In genomic region chr3:139301654-139302053, GRCh38 we compare ENCODE assay signal across 21 cellular contexts. TPM values are rescaled to one million over a fixed set of nuclear protein-coding genes. Genes with fewer than 3 reads are reported as not detected.
DNase-seq lines count a peak whose midpoint lies in the region; ATAC-seq and TF ChIP-seq lines count a peak whose summit lies in the region.
"Had no signal": no experiment of that assay in that cellular context is flagged by ENCODE, and none has a peak within 500 bp of the region (broad histone marks: within the 10 kb centered on the region; RNA-seq: fewer than 3 reads in every experiment).

No MANE protein-coding gene starts in this region.

- BruUV-seq in MCF 10A (replicated peaks; lab: Mats Ljungman, UMichigan) = no TSS peak

- no peak for TF ChIP-seq CTCF in MCF 10A (IDR thresholded peaks at IDR 0.05; ENCODE audit: unreplicated experiment)
- no peak for TF ChIP-seq CTCF in breast epithelium (IDR thresholded peaks at IDR 0.05)
- TF ChIP-seq CTCF in SK-N-SH (IDR thresholded peaks at IDR 0.05) = no peak
- no peak for TF ChIP-seq CTCF in hepatocyte (IDR thresholded peaks at IDR 0.05; ENCODE audit: poor library complexity)
- TF ChIP-seq CTCF in GM13977 (IDR thresholded peaks at IDR 0.05; ENCODE audit: extremely low read depth, insufficient read depth, missing control alignments) = no peak

- in situ Hi-C loops in GM13977 (cut with MboI; ENCODE audit: low pct_unique_long_range_greater_than_20kb, low sequenced_read_pairs, unreplicated experiment) = loop anchor here (25.0 kb wide), 1 partner anchor 364 kb away; the partner anchor contains the start of genes FOXL2 and FOXL2NB

- no peak for TF ChIP-seq POLR2A in breast epithelium (IDR thresholded peaks at IDR 0.05)

- H3K4me2 ChIP-seq in SK-N-SH (peak overlapping the region; percentile 46), hepatocyte (no peak overlapping the region)

- H3K4me3 Mint-ChIP-seq in MCF 10A (ENCODE audit: unreplicated experiment) = no peak overlapping the region
- H3K4me3 Mint-ChIP-seq: activated CD4-positive, alpha-beta memory T cell treated with anti-CD3 and anti-CD28 coated beads, Interleukin-2, amount 10 ng/mL, durations not matched to agents 7 days and 5 days; effector memory CD8-positive, alpha-beta T cell; naive thymus-derived CD8-positive, alpha-beta T cell; stimulated activated naive CD8-positive, alpha-beta T cell treated with anti-CD3 and anti-CD28 coated beads, Interleukin-15, Interleukin-2, amounts not matched to agents 100 ng/mL and 50 ng/mL, for 24 hours had no signal

- peaks cover 12% of the 10 kb centered on the region for H3F3A ChIP-seq in SK-N-SH (replicated peaks; ENCODE audit: insufficient read depth)

- H3K27ac ChIP-seq in breast epithelium (no peak overlapping the region), SK-N-SH (ENCODE audit: low read depth in 2 of 2, low read length in 1 of 2) (peak overlapping the region; percentile 65 to 87; a peak in 3 of 4 replicates), hepatocyte (peak overlapping the region; percentile 15), aorta (ENCODE audit: low read depth in 1 of 2, low read length in 2 of 2) (no peak overlapping the region)
- H3K27ac ChIP-seq: BLaER1 treated with 17β-estradiol and CSF1 and Interleukin-3, amounts not matched to agents 10 nM and 100 nM; HL-60; transverse colon had no signal

- ATAC-seq in aorta (ENCODE audit: low FRiP score) (peak; percentile 16), GM21528 (IDR thresholded peaks at IDR 0.05; ENCODE audit: low FRiP score, unreplicated experiment) (no peak)
- ATAC-seq in activated CD4-positive, CD25-positive, alpha-beta regulatory T cell treated with anti-CD3 and anti-CD28 coated beads, Interleukin-2, amount 50 U/mL, for 24 hours = no peak
- ATAC-seq: effector memory CD8-positive, alpha-beta T cell; naive thymus-derived CD8-positive, alpha-beta T cell had no signal

- DNase-seq in MCF 10A (ENCODE audit: unreplicated experiment) (no peak), breast epithelium (ENCODE audit: low spot score in 2 of 2) (no peak), SK-N-SH (no peak), hepatocyte (ENCODE audit: low spot score) (no peak), aorta (peak in 1 of 2 donors; percentile 61), GM13977 (ENCODE audit: low spot score) (no peak)
- DNase-seq: activated naive CD4-positive, alpha-beta T cell treated with Interleukin-2 at 50 U/mL for 16 hours; activated T-cell treated with anti-CD3 and anti-CD28 coated beads for 4 hours; anterior cingulate cortex; effector memory CD8-positive, alpha-beta T cell; naive thymus-derived CD8-positive, alpha-beta T cell; NCI-H2171; NCI-H526 treated with DMSO at 0.1 percent for 48 hours; SIG-M5; transverse colon had no signal

- POLR2A ChIA-PET in MCF 10A (lab: Yijun Ruan, JAX) = interaction anchor here (1.0 to 2.0 kb wide), 5 partner anchors 9 to 128 kb away, joined by 3 to 8 read pairs (median 5); no protein-coding TSS in a partner anchor
- POLR2A ChIA-PET in SK-N-SH (lab: Yijun Ruan, JAX) = no interaction called here

- peaks cover 32% of the 10 kb centered on the region for H3K4me1 Mint-ChIP-seq in MCF 10A (ENCODE audit: insufficient read depth, unreplicated experiment)

- H3K9ac ChIP-seq in SK-N-SH = peak overlapping the region; percentile 30; the same call in 1 of the 2 replicates
- H3K9ac ChIP-seq: BLaER1 treated with 17β-estradiol and CSF1 and Interleukin-3, amounts not matched to agents 10 nM and 100 nM had no signal

- no peaks in the 10 kb centered on the region for H3K9me2 ChIP-seq in SK-N-SH
- no peaks in the 10 kb centered on the region for H3K9me2 ChIP-seq in hepatocyte (replicated peaks; ENCODE audit: insufficient read depth)

- H4K20me1 ChIP-seq in SK-N-SH (ENCODE audit: insufficient read depth) (no peaks in the 10 kb centered on the region), hepatocyte (ENCODE audit: insufficient read depth, poor library complexity, severe bottlenecking) (no peaks in the 10 kb centered on the region)
- H4K20me1 ChIP-seq: BLaER1 treated with 17β-estradiol and CSF1 and Interleukin-3, amounts not matched to agents 10 nM and 100 nM had no signal

- no peaks in the 10 kb centered on the region for H3K36me3 Mint-ChIP-seq in MCF 10A (ENCODE audit: insufficient read depth, unreplicated experiment)
- H3K36me3 Mint-ChIP-seq: naive thymus-derived CD8-positive, alpha-beta T cell had no signal

- no peaks in the 10 kb centered on the region for H3K27me3 Mint-ChIP-seq in MCF 10A (ENCODE audit: insufficient read depth, unreplicated experiment)
- H3K27me3 Mint-ChIP-seq: stimulated activated naive CD8-positive, alpha-beta T cell treated with anti-CD3 and anti-CD28 coated beads, Interleukin-15, Interleukin-2, amounts not matched to agents 100 ng/mL and 50 ng/mL, for 24 hours had no signal

- no peaks in the 10 kb centered on the region for H3K27me3 ChIP-seq in breast epithelium
- H3K27me3 ChIP-seq in SK-N-SH (ENCODE audit: insufficient read depth) = no peaks in the 10 kb centered on the region
- H3K27me3 ChIP-seq in hepatocyte = no peaks in the 10 kb centered on the region
- H3K27me3 ChIP-seq in aorta (ENCODE audit: control insufficient read depth in 1 of 2, insufficient read depth in 2 of 2, low read length in 1 of 2) = no peaks in the 10 kb centered on the region
- H3K27me3 ChIP-seq: BLaER1 treated with 17β-estradiol and CSF1 and Interleukin-3, amounts not matched to agents 10 nM and 100 nM; transverse colon had no signal

- peak overlapping the region; percentile 90 for H3K27ac Mint-ChIP-seq in MCF 10A (ENCODE audit: low read depth, unreplicated experiment)
- H3K27ac Mint-ChIP-seq: effector memory CD8-positive, alpha-beta T cell; naive thymus-derived CD8-positive, alpha-beta T cell; stimulated activated naive CD8-positive, alpha-beta T cell treated with anti-CD3 and anti-CD28 coated beads, Interleukin-15, Interleukin-2, amounts not matched to agents 100 ng/mL and 50 ng/mL, for 24 hours had no signal

- no peak overlapping the region for H2AFZ ChIP-seq in SK-N-SH (ENCODE audit: low read depth)
- H2AFZ ChIP-seq in hepatocyte = no peak overlapping the region

- 83% methylated on average over 4 of the region's 4 CpGs for WGBS in SK-N-SH (ENCODE audit: low lambda C conversion rate)
- 95% methylated on average over 4 of the region's 4 CpGs for WGBS in hepatocyte (ENCODE audit: low lambda C conversion rate, missing lambda C conversion rate)
- 91 to 95% methylated on average over 4 of the region's 4 CpGs for WGBS in aorta, 2 donors

- H3K4me1 ChIP-seq in breast epithelium (no peaks in the 10 kb centered on the region), SK-N-SH (ENCODE audit: control insufficient read depth in 1 of 2, insufficient read depth in 2 of 2, low read depth in 1 of 2, low read length in 1 of 2) (peaks cover 5 to 31% of the 10 kb centered on the region in 2 experiments; a peak in 3 of 4 replicates), hepatocyte (ENCODE audit: insufficient read depth) (peaks cover 12% of the 10 kb centered on the region), aorta (ENCODE audit: control insufficient read depth in 1 of 2, insufficient read depth in 2 of 2, low read length in 2 of 2) (no peaks in the 10 kb centered on the region)
- H3K4me1 ChIP-seq: transverse colon had no signal

- no peaks in the 10 kb centered on the region for H3K9me3 Mint-ChIP-seq in MCF 10A (ENCODE audit: unreplicated experiment)
- H3K9me3 Mint-ChIP-seq: activated CD4-positive, alpha-beta memory T cell treated with anti-CD3 and anti-CD28 coated beads, Interleukin-2, amount 10 ng/mL, durations not matched to agents 7 days and 5 days; effector memory CD8-positive, alpha-beta T cell; naive thymus-derived CD8-positive, alpha-beta T cell; stimulated activated naive CD8-positive, alpha-beta T cell treated with anti-CD3 and anti-CD28 coated beads, Interleukin-15, Interleukin-2, amounts not matched to agents 100 ng/mL and 50 ng/mL, for 24 hours had no signal

- H3K79me2 ChIP-seq in SK-N-SH (ENCODE audit: insufficient read depth) = no peaks in the 10 kb centered on the region
- H3K79me2 ChIP-seq in hepatocyte = no peaks in the 10 kb centered on the region

- H3K36me3 ChIP-seq in breast epithelium = no peaks in the 10 kb centered on the region
- no peaks in the 10 kb centered on the region for H3K36me3 ChIP-seq in SK-N-SH (replicated peaks in 1 of 2; ENCODE audit: control insufficient read depth in 1 of 2, insufficient read depth in 2 of 2, low read length in 1 of 2)
- H3K36me3 ChIP-seq in hepatocyte (replicated peaks; ENCODE audit: insufficient read depth, low read depth) = no peaks in the 10 kb centered on the region
- no peaks in the 10 kb centered on the region for H3K36me3 ChIP-seq in aorta (ENCODE audit: control insufficient read depth in 1 of 2, insufficient read depth in 2 of 2, low read length in 1 of 2)
- H3K36me3 ChIP-seq: BLaER1 treated with 17β-estradiol and CSF1 and Interleukin-3, amounts not matched to agents 10 nM and 100 nM; transverse colon had no signal

- H3K9me3 ChIP-seq in breast epithelium = no peaks in the 10 kb centered on the region
- H3K9me3 ChIP-seq in SK-N-SH = no peaks in the 10 kb centered on the region
- no peaks in the 10 kb centered on the region for H3K9me3 ChIP-seq in hepatocyte (ENCODE audit: low read depth)
- no peaks in the 10 kb centered on the region for H3K9me3 ChIP-seq in aorta (ENCODE audit: control insufficient read depth, low read length)
- H3K9me3 ChIP-seq: BLaER1 treated with 17β-estradiol and CSF1 and Interleukin-3, amounts not matched to agents 10 nM and 100 nM; transverse colon had no signal

- CTCF ChIA-PET in MCF 10A (lab: Yijun Ruan, JAX) (interaction anchor here (0.5 to 4.6 kb wide), 9 partner anchors 10 to 970 kb away, joined by 3 to 28 read pairs (median 3); no protein-coding TSS in a partner anchor), SK-N-SH (lab: Yijun Ruan, JAX) (interaction anchor here (2.6 to 3.2 kb wide), 3 partner anchors 18 to 190 kb away, joined by 13 to 17 read pairs (median 15); no protein-coding TSS in a partner anchor)

- TF ChIP-seq EP300 in SK-N-SH (IDR thresholded peaks at IDR 0.05; ENCODE audit: borderline replicate concordance in 1 of 2, low read depth in 1 of 2, low read length in 1 of 2) = no peak

- intact Hi-C loops in MCF 10A (cut with micrococcal nuclease) = loop anchor here (1.0 kb wide), 1 partner anchor 16 kb away; no protein-coding TSS in a partner anchor
- intact Hi-C loops in breast epithelium (cut with DNase I; ENCODE audit: low total_unique reads) = no loop called here
- intact Hi-C loops in aorta (cut with DNase I) = no loop called here

- no peak for TF ChIP-seq RAD21 in SK-N-SH (IDR thresholded peaks at IDR 0.05; ENCODE audit: low read length)

- no peak overlapping the region for H3K4me3 ChIP-seq in breast epithelium
- no peak overlapping the region for H3K4me3 ChIP-seq in SK-N-SH (ENCODE audit: low read depth in 2 of 2, low read length in 1 of 2)
- H3K4me3 ChIP-seq in hepatocyte = no peak overlapping the region
- H3K4me3 ChIP-seq in aorta (ENCODE audit: low read length in 2 of 2) = no peak overlapping the region
- H3K4me3 ChIP-seq: BLaER1 treated with 17β-estradiol and CSF1 and Interleukin-3, amounts not matched to agents 10 nM and 100 nM; transverse colon had no signal

RNA-seq across cellular contexts. Expression of gene MRPS22, which starts 42.2 kb away (rescaled TPM):
- total RNA-seq in MCF 10A (2022) (65.0 and 65.3 TPM in 2 replicates), breast epithelium (10 to 100 TPM; 45.2 to 47.9 (median 46.4) TPM), hepatocyte (69.0 and 75.7 TPM in 2 replicates), aorta (10 to 100 TPM; 25.4 to 31.0 TPM)
- polyA plus RNA-seq in SK-N-SH (2012; rRNA removed) (50.6 and 53.0 TPM in 2 replicates), hepatocyte (55.1 and 64.0 TPM in 2 replicates), aorta (10 to 100 TPM; 31.2 to 34.3 TPM)
- 56.5 and 72.9 TPM in 2 replicates for polyA plus RNA-seq in SK-N-SH (2012; cell fraction: cytosol; rRNA removed)
- polyA plus RNA-seq in SK-N-SH (2012; cell fraction: nucleus; rRNA removed) = 51.1 and 55.6 TPM in 2 replicates

Comparison
In these comparisons a context has a peak if more than half of its experiments do, and no peak if none do; other contexts are left out.
1. H3K27ac ChIP-seq: peak in SK-N-SH (2 of 2) and hepatocyte (single experiment); none in breast epithelium (0 of 2) and aorta (0 of 2).